13 cellular contexts compared by ENCODE assay signal in genomic region chr10:11715815-11716494, GRCh38. TPM values are rescaled to one million over a fixed set of nuclear protein-coding genes. Genes with fewer than 3 reads are reported as not detected.
DNase-seq lines count a peak whose midpoint lies in the region; ATAC-seq and TF ChIP-seq lines count a peak whose summit lies in the region.
"Had no signal": no experiment of that assay in that cellular context is flagged by ENCODE, and none has a peak within 500 bp of the region (broad histone marks: within the 10 kb centered on the region; RNA-seq: fewer than 3 reads in every experiment).

No MANE protein-coding gene starts in this region.

- no peaks in the 10 kb centered on the region for H3K9me3 Mint-ChIP-seq in progenitor cell of endocrine pancreas (ENCODE audit: low read depth)
- H3K9me3 Mint-ChIP-seq: stimulated activated effector memory CD8-positive, alpha-beta T cell treated with anti-CD3 and anti-CD28 coated beads, Interleukin-12 subunit alpha, Interleukin-12 subunit beta, amount 100 ng/mL, for 72 hours had no signal

- peaks cover 15% of the 10 kb centered on the region for H3K4me1 Mint-ChIP-seq in progenitor cell of endocrine pancreas (ENCODE audit: low read depth)

- H3K27ac Mint-ChIP-seq in progenitor cell of endocrine pancreas: peak overlapping the region; percentile 43
- H3K27ac Mint-ChIP-seq: stimulated activated effector memory CD8-positive, alpha-beta T cell treated with anti-CD3 and anti-CD28 coated beads, Interleukin-12 subunit alpha, Interleukin-12 subunit beta, amount 100 ng/mL, for 72 hours had no signal

- no peaks in the 10 kb centered on the region for H3K27me3 ChIP-seq in WERI-Rb-1 (ENCODE audit: insufficient read depth, low read depth, severe bottlenecking)

- H3K27ac ChIP-seq in epithelial cell of prostate: peak overlapping the region; percentile 67
- H3K27ac ChIP-seq in WERI-Rb-1: no peak overlapping the region
- H3K27ac ChIP-seq: KMS-11 had no signal

- no peaks in the 10 kb centered on the region for H3K9me3 ChIP-seq in WERI-Rb-1 (ENCODE audit: severe bottlenecking)

- no peaks in the 10 kb centered on the region for H3K36me3 ChIP-seq in WERI-Rb-1

- DNase-seq in COLO668 (lab: John Stamatoyannopoulos, UW; ENCODE audit: unreplicated experiment) (peak; percentile 2), NCI-H774 (lab: John Stamatoyannopoulos, UW) (peak; percentile 37), epithelial cell of prostate (ENCODE audit: low read depth, low spot score) (peak; percentile 24), progenitor cell of endocrine pancreas (ENCODE audit: low spot score, unreplicated experiment) (no peak), WERI-Rb-1 (no peak), left ventricle myocardium superior (no peak)
- DNase-seq: activated CD4-positive, alpha-beta T cell treated with anti-CD3 and anti-CD28 coated beads, Interleukin-2, amount 50 U/mL, for 4 hours; amniotic stem cell; NCI-H1694 treated with DMSO at 0.1 percent for 48 hours had no signal

- peaks cover 16% of the 10 kb centered on the region for H3K27me3 Mint-ChIP-seq in progenitor cell of endocrine pancreas

- TF ChIP-seq CTCF in progenitor cell of endocrine pancreas (IDR thresholded peaks at IDR 0.05; ENCODE audit: unreplicated experiment) (no peak), WERI-Rb-1 (IDR thresholded peaks at IDR 0.05; ENCODE audit: low read depth, low read length) (no peak)

- ATAC-seq in HG02678 (IDR thresholded peaks at IDR 0.05; ENCODE audit: unreplicated experiment) (no peak), left ventricle myocardium superior (no peak), HG02610 (IDR thresholded peaks at IDR 0.05; ENCODE audit: unreplicated experiment) (no peak)
- ATAC-seq: stimulated activated effector memory CD8-positive, alpha-beta T cell treated with anti-CD3 and anti-CD28 coated beads, Interleukin-12 subunit alpha, Interleukin-12 subunit beta, amount 100 ng/mL, for 72 hours had no signal

- no peak overlapping the region for H3K4me3 ChIP-seq in WERI-Rb-1 (ENCODE audit: low read depth, low read length)

- no peaks in the 10 kb centered on the region for H3K36me3 Mint-ChIP-seq in progenitor cell of endocrine pancreas (ENCODE audit: insufficient read depth)
- H3K36me3 Mint-ChIP-seq: stimulated activated effector memory CD8-positive, alpha-beta T cell treated with anti-CD3 and anti-CD28 coated beads, Interleukin-12 subunit alpha, Interleukin-12 subunit beta, amount 100 ng/mL, for 72 hours had no signal

- H3K4me3 Mint-ChIP-seq in progenitor cell of endocrine pancreas (ENCODE audit: low read depth): peak overlapping the region; percentile 5
- H3K4me3 Mint-ChIP-seq: stimulated activated effector memory CD8-positive, alpha-beta T cell treated with anti-CD3 and anti-CD28 coated beads, Interleukin-12 subunit alpha, Interleukin-12 subunit beta, amount 100 ng/mL, for 72 hours had no signal

- intact Hi-C loops in left ventricle myocardium superior (cut with micrococcal nuclease): no loop called here

RNA-seq across cellular contexts. Expression of gene ECHDC3, which starts 26.2 kb away (rescaled TPM):
- total RNA-seq in progenitor cell of endocrine pancreas: 2.3 and 2.4 TPM in 2 replicates
- 94.6 TPM for total RNA-seq in left ventricle myocardium superior

Comparison
In these comparisons a context has a peak if more than half of its experiments do, and no peak if none do; other contexts are left out.
1. DNase-seq: peak in COLO668 (single experiment), NCI-H774 (single experiment) and epithelial cell of prostate (single experiment); none in progenitor cell of endocrine pancreas (single experiment), WERI-Rb-1 (single experiment) and left ventricle myocardium superior (single experiment).
2. RNA of gene ECHDC3, which starts 26.2 kb away (total RNA-seq): 94.6 TPM in left ventricle myocardium superior (single experiment); 2.3 to 2.4 TPM in progenitor cell of endocrine pancreas; every median in the first group is over 10 times any median in the second.